Comparison of ENCODE assay signal across 1 cellular context in genomic region chr17:28734712-28735241, GRCh38.
TF ChIP-seq lines count a peak whose summit lies in the region.

No MANE protein-coding gene starts in this region.

TF ChIP-seq in K562, 482 proteins besides CTCF, POLR2A, EP300 and RAD21:
- TF ChIP-seq CHD2 (IDR thresholded peaks at IDR 0.05; ENCODE audit: low read depth, low read length) (0 out of 2 replicates have a peak, but pooled peaks have one; percentile 14), ZNF316 (IDR thresholded peaks at IDR 0.05) (no peak), MLLT1 (IDR thresholded peaks at IDR 0.05) (peak in 1 of 2 experiments; percentile 76; a peak in 2 of 4 replicates), WHSC1 (IDR thresholded peaks at IDR 0.05; ENCODE audit: low read length) (peak; percentile 53), ZBTB7A (IDR thresholded peaks at IDR 0.05; ENCODE audit: borderline replicate concordance, control insufficient read depth, low read depth, low read length) (0 out of 2 replicates have a peak, but pooled peaks have one; percentile 4), TCF15 (CRISPR knock-in tag; IDR thresholded peaks at IDR 0.05) (0 out of 2 replicates have a peak, but pooled peaks have one; percentile 50), CREB3 (tag; conservative IDR thresholded peaks at IDR 0.05; ENCODE audit: low read depth) (0 out of 2 replicates have a peak, but pooled peaks have one; percentile 27), ZNF589 (CRISPR knock-in tag; IDR thresholded peaks at IDR 0.05; ENCODE audit: low read depth) (no peak), RNF219 (CRISPR knock-in tag; IDR thresholded peaks at IDR 0.05) (no peak), MGA (IDR thresholded peaks at IDR 0.05) (0 out of 2 replicates have a peak, but pooled peaks have one; percentile 36), TRIM24 (IDR thresholded peaks at IDR 0.05) (no peak), MXI1 (IDR thresholded peaks at IDR 0.05; ENCODE audit: low read depth, low read length) (no peak), KAT8 (IDR thresholded peaks at IDR 0.05; ENCODE audit: low read depth) (no peak), MTA1 (IDR thresholded peaks at IDR 0.05; ENCODE audit: borderline replicate concordance) (0 out of 2 replicates have a peak, but pooled peaks have one; percentile 5), NFIC (IDR thresholded peaks at IDR 0.05) (no peak), NCOA6 (IDR thresholded peaks at IDR 0.05) (no peak), CEBPB (tag; IDR thresholded peaks at IDR 0.05) (no peak)
